Comparison of ENCODE assay signal across 10 cellular contexts in genomic region chr2:164954954-164955701, GRCh38. TPM values are rescaled to one million over a fixed set of nuclear protein-coding genes. Genes with fewer than 3 reads are reported as not detected.
DNase-seq lines count a peak whose midpoint lies in the region.
"Had no signal": no experiment of that assay in that cellular context is flagged by ENCODE, and none has a peak within 500 bp of the region (broad histone marks: within the 10 kb centered on the region; RNA-seq: fewer than 3 reads in every experiment).

TSS of gene SLC38A11 (minus strand) at chr2:164955525. CDS start at chr2:164955247, 278 bp downstream.

- 16 to 18% methylated on average over 34 of the region's 34 CpGs for WGBS in esophagus, 2 donors

- H3K27me3 ChIP-seq in esophagus (ENCODE audit: control insufficient read depth in 1 of 2, insufficient read depth in 2 of 2, low read length in 2 of 2) (no peaks in the 10 kb centered on the region), mucosa of stomach (ENCODE audit: control insufficient read depth, insufficient read depth, low read length) (no peaks in the 10 kb centered on the region)

- H3K9ac ChIP-seq in mucosa of stomach (ENCODE audit: low read length), result peak within 1 kb of the TSS; percentile 73

- no peaks in the 10 kb centered on the region for H3K4me1 ChIP-seq in esophagus (ENCODE audit: control insufficient read depth in 2 of 2, insufficient read depth in 2 of 2, low read length in 1 of 2)
- H3K4me1 ChIP-seq in mucosa of stomach (ENCODE audit: control insufficient read depth, insufficient read depth, low read length), result no peaks in the 10 kb centered on the region

- no peaks in the 10 kb centered on the region for H3K36me3 ChIP-seq in esophagus (ENCODE audit: control insufficient read depth in 2 of 2, insufficient read depth in 2 of 2, low read length in 1 of 2)
- no peaks in the 10 kb centered on the region for H3K36me3 ChIP-seq in mucosa of stomach (ENCODE audit: control insufficient read depth, insufficient read depth, low read length)

- no peak within 1 kb of the TSS for H3K27ac ChIP-seq in esophagus (ENCODE audit: low read depth in 2 of 2, low read length in 1 of 2)
- H3K27ac ChIP-seq: 22Rv1 had no signal

- H3K4me3 ChIP-seq in esophagus (ENCODE audit: low read depth in 1 of 2, low read length in 2 of 2) (peak within 1 kb of the TSS; percentile 34 to 47), mucosa of stomach (ENCODE audit: low read length) (peak within 1 kb of the TSS; percentile 31)

- DNase-seq in NCI-H2081 (lab: John Stamatoyannopoulos, UW), result peak; percentile 52 to 55
- DNase-seq in NCI-H2081 treated with DMSO at 0.1 percent for 48 hours (lab: John Stamatoyannopoulos, UW), result no peak
- DNase-seq in ureter (ENCODE audit: low spot score), result peak; percentile 45
- DNase-seq in stimulated activated CD4-positive, alpha-beta T cell treated with anti-CD3 and anti-CD28 coated beads, Interleukin-4, amount 100 ng/mL, for 1 hour, result no peak
- DNase-seq in kidney glomerular epithelial cell (lab: John Stamatoyannopoulos, UW), result no peak
- DNase-seq in NCI-H2029 (lab: John Stamatoyannopoulos, UW), result no peak

- no peaks in the 10 kb centered on the region for H3K9me3 ChIP-seq in esophagus (ENCODE audit: control insufficient read depth in 2 of 2, insufficient read depth in 1 of 2, low read depth in 1 of 2, low read length in 1 of 2)
- H3K9me3 ChIP-seq in mucosa of stomach (ENCODE audit: control insufficient read depth, low read length), result no peaks in the 10 kb centered on the region

RNA-seq across cellular contexts. Expression of gene SLC38A11, which starts in this region (rescaled TPM):
- polyA plus RNA-seq in esophagus, result under 1 TPM; 0.21 to 0.41 TPM
- total RNA-seq in ureter, result 2.4 TPM
- total RNA-seq: glomerular endothelial cell had no signal

Comparison
In these comparisons a context has a peak if more than half of its experiments do, and no peak if none do; other contexts are left out.
1. DNase-seq: peak in NCI-H2081 (2 of 2) and ureter (single experiment); none in NCI-H2081 treated with DMSO at 0.1 percent for 48 hours (single experiment), stimulated activated CD4-positive, alpha-beta T cell treated with anti-CD3 and anti-CD28 coated beads, Interleukin-4, amount 100 ng/mL, for 1 hour (single experiment), kidney glomerular epithelial cell (single experiment) and NCI-H2029 (single experiment).